In genomic region chr3:134373278-134373941, GRCh38 we compare ENCODE assay signal across 8 cellular contexts. TPM values are rescaled to one million over a fixed set of nuclear protein-coding genes. Genes with fewer than 3 reads are reported as not detected.
DNase-seq lines count a peak whose midpoint lies in the region; ATAC-seq, FAIRE-seq and TF ChIP-seq lines count a peak whose summit lies in the region.

No MANE protein-coding gene starts in this region.

- H3K9me3 Mint-ChIP-seq in neural progenitor cell, result peaks cover 1% of the 10 kb centered on the region
- no peaks in the 10 kb centered on the region for H3K9me3 Mint-ChIP-seq in activated T-helper 2 cell treated with anti-CD3 and anti-CD28 coated beads, Interferon-gamma antibody, Interleukin-2, Interleukin-4, amounts not matched to agents 10 μg/mL and 5 μg/mL and 100 μg/mL, durations not matched to agents 14 hours and 24 hours and 36 hours

- intact Hi-C loops in activated T-helper 2 cell treated with anti-CD3 and anti-CD28 coated beads, Interferon-gamma antibody, Interleukin-2, Interleukin-4, amounts not matched to agents 10 μg/mL and 5 μg/mL and 100 μg/mL, durations not matched to agents 14 hours and 24 hours and 36 hours (cut with micrococcal nuclease), result loop anchor here (10.0 kb wide), 1 partner anchor 159 kb away; no protein-coding TSS in a partner anchor

- H3K9me3 ChIP-seq in WERI-Rb-1 (ENCODE audit: severe bottlenecking) (no peaks in the 10 kb centered on the region), neural progenitor cell (ENCODE audit: low read depth) (no peaks in the 10 kb centered on the region)

- peak; percentile 4 for FAIRE-seq in HTR-8/SVneo (lab: Jason Lieb, UNC)

- H3K27ac Mint-ChIP-seq in neural progenitor cell, result peak overlapping the region; percentile 100
- H3K27ac Mint-ChIP-seq in activated T-helper 2 cell treated with anti-CD3 and anti-CD28 coated beads, Interferon-gamma antibody, Interleukin-2, Interleukin-4, amounts not matched to agents 10 μg/mL and 5 μg/mL and 100 μg/mL, durations not matched to agents 14 hours and 24 hours and 36 hours, result no peak overlapping the region

- H4K20me1 ChIP-seq in neural progenitor cell (ENCODE audit: low read depth), result peaks cover 52% of the 10 kb centered on the region

- H3K36me3 ChIP-seq in WERI-Rb-1, result peaks cover 50% of the 10 kb centered on the region
- H3K36me3 ChIP-seq in neural progenitor cell, result peaks cover 12% of the 10 kb centered on the region

- no peak for TF ChIP-seq CTCF in WERI-Rb-1 (IDR thresholded peaks at IDR 0.05; ENCODE audit: low read depth, low read length)
- TF ChIP-seq CTCF in neural progenitor cell (IDR thresholded peaks at IDR 0.05), result no peak

- DNase-seq in AG20443 (ENCODE audit: low spot score), result peak; percentile 76
- peak; percentile 72 for DNase-seq in HTR-8/SVneo (ENCODE audit: insufficient read length, low spot score)
- peak; percentile 76 for DNase-seq in WERI-Rb-1
- DNase-seq in globus pallidus (ENCODE audit: low spot score), result peak; percentile 92
- DNase-seq in neural progenitor cell (ENCODE audit: low spot score), result peak; percentile 97
- no peak for DNase-seq in activated T-helper 2 cell treated with anti-CD3 and anti-CD28 coated beads, Interferon-gamma antibody, Interleukin-2, Interleukin-4, amounts not matched to agents 10 μg/mL and 5 μg/mL and 100 μg/mL, durations not matched to agents 14 hours and 24 hours and 36 hours (ENCODE audit: low spot score)

- no peak overlapping the region for H2AFZ ChIP-seq in neural progenitor cell (replicated peaks)

- peak overlapping the region; percentile 96 for H3K4me3 Mint-ChIP-seq in neural progenitor cell
- H3K4me3 Mint-ChIP-seq in activated T-helper 2 cell treated with anti-CD3 and anti-CD28 coated beads, Interferon-gamma antibody, Interleukin-2, Interleukin-4, amounts not matched to agents 10 μg/mL and 5 μg/mL and 100 μg/mL, durations not matched to agents 14 hours and 24 hours and 36 hours (ENCODE audit: low read depth), result no peak overlapping the region

- H3K4me3 ChIP-seq in WERI-Rb-1 (ENCODE audit: low read depth, low read length) (peak overlapping the region; percentile 57), neural progenitor cell (peak overlapping the region; percentile 99)

- peaks cover 48% of the 10 kb centered on the region for H3F3A ChIP-seq in neural progenitor cell (ENCODE audit: low read depth)

- peaks cover 58% of the 10 kb centered on the region for H3K79me2 ChIP-seq in neural progenitor cell (ENCODE audit: low read depth)

- H3K27me3 ChIP-seq in WERI-Rb-1 (ENCODE audit: insufficient read depth, low read depth, severe bottlenecking), result no peaks in the 10 kb centered on the region
- H3K27me3 ChIP-seq in neural progenitor cell, result peaks cover 26% of the 10 kb centered on the region

- H3K4me2 ChIP-seq in neural progenitor cell, result peak overlapping the region; percentile 97

- H3K36me3 Mint-ChIP-seq in neural progenitor cell, result peaks cover 18% of the 10 kb centered on the region
- H3K36me3 Mint-ChIP-seq in activated T-helper 2 cell treated with anti-CD3 and anti-CD28 coated beads, Interferon-gamma antibody, Interleukin-2, Interleukin-4, amounts not matched to agents 10 μg/mL and 5 μg/mL and 100 μg/mL, durations not matched to agents 14 hours and 24 hours and 36 hours (ENCODE audit: low read depth), result no peaks in the 10 kb centered on the region

- H3K9ac ChIP-seq in neural progenitor cell, result peak overlapping the region; percentile 100

- no peak for ATAC-seq in GM21723 (IDR thresholded peaks at IDR 0.05; ENCODE audit: unreplicated experiment)
- no peak for ATAC-seq in HG03354 (IDR thresholded peaks at IDR 0.05; ENCODE audit: poor library complexity, severe bottlenecking, unreplicated experiment)

- peak overlapping the region; percentile 97 for H3K27ac ChIP-seq in WERI-Rb-1
- H3K27ac ChIP-seq in neural progenitor cell, result peak overlapping the region; percentile 100

- H3K4me1 ChIP-seq in neural progenitor cell, result peaks cover 60% of the 10 kb centered on the region

- H3K27me3 Mint-ChIP-seq in neural progenitor cell (ENCODE audit: insufficient read depth, low read depth), result peaks cover 21% of the 10 kb centered on the region
- H3K27me3 Mint-ChIP-seq in activated T-helper 2 cell treated with anti-CD3 and anti-CD28 coated beads, Interferon-gamma antibody, Interleukin-2, Interleukin-4, amounts not matched to agents 10 μg/mL and 5 μg/mL and 100 μg/mL, durations not matched to agents 14 hours and 24 hours and 36 hours (ENCODE audit: low read depth), result peaks cover 43% of the 10 kb centered on the region

- H3K4me1 Mint-ChIP-seq in neural progenitor cell, result peaks cover 61% of the 10 kb centered on the region
- H3K4me1 Mint-ChIP-seq in activated T-helper 2 cell treated with anti-CD3 and anti-CD28 coated beads, Interferon-gamma antibody, Interleukin-2, Interleukin-4, amounts not matched to agents 10 μg/mL and 5 μg/mL and 100 μg/mL, durations not matched to agents 14 hours and 24 hours and 36 hours (ENCODE audit: low read depth), result peaks cover 5% of the 10 kb centered on the region

RNA-seq across cellular contexts. Expression of gene AMOTL2, which starts 0.8 kb away (rescaled TPM):
- total RNA-seq in neural progenitor cell (ENCODE audit: low replicate concordance), result 62.9 and 121 TPM in 2 replicates
- total RNA-seq in activated T-helper 2 cell treated with anti-CD3 and anti-CD28 coated beads, Interferon-gamma antibody, Interleukin-2, Interleukin-4, amounts not matched to agents 10 μg/mL and 5 μg/mL and 100 μg/mL, durations not matched to agents 14 hours and 24 hours and 36 hours, result not detected in 2 replicates

Comparison
In these comparisons a context has a peak if more than half of its experiments do, and no peak if none do; other contexts are left out.
1. RNA of gene AMOTL2, which starts 0.8 kb away (total RNA-seq): 62.9 to 121 TPM in neural progenitor cell; not detected in activated T-helper 2 cell treated with anti-CD3 and anti-CD28 coated beads, Interferon-gamma antibody, Interleukin-2, Interleukin-4, amounts not matched to agents 10 μg/mL and 5 μg/mL and 100 μg/mL, durations not matched to agents 14 hours and 24 hours and 36 hours; every median in the first group is over 10 times any median in the second.